In the genomic region with DNA sequence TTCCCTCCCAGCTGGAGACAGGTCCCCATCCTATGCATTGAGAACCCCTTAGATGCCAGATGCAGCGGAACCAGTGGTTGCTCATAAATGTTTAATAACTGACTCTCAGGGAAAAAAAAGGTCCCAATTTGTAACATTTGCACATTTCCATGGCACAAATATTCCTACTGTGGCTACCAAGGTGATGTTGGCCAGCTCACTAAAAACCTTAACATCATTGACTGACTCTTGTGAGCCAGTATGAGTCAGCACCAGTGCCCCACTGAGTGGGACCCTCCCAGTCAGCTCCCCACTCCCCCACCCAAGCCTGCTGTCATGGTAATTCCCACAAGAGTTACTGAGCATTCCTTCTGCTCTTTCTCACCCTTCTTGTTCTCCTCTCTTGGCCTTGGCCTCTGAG, we compare ENCODE assay signal across 1 cellular context.
TF ChIP-seq lines count a peak whose summit lies in the region.

No MANE protein-coding gene starts in this region.

TF ChIP-seq in K562, 482 proteins besides CTCF, POLR2A, EP300 and RAD21:
- TF ChIP-seq NFE2 (IDR thresholded peaks at IDR 0.05; ENCODE audit: low read depth) (0 out of 2 replicates have a peak, but pooled peaks have one; percentile 11), ARHGAP35 (IDR thresholded peaks at IDR 0.05; ENCODE audit: partially characterized antibody) (no peak)
